ENCODE assay signal across 9 cellular contexts in genomic region chr1:215076312-215076711, GRCh38. TPM values are rescaled to one million over a fixed set of nuclear protein-coding genes. Genes with fewer than 3 reads are reported as not detected.
DNase-seq lines count a peak whose midpoint lies in the region; TF ChIP-seq lines count a peak whose summit lies in the region.
"Had no signal": no experiment of that assay in that cellular context is flagged by ENCODE, and none has a peak within 500 bp of the region (broad histone marks: within the 10 kb centered on the region; RNA-seq: fewer than 3 reads in every experiment).

No MANE protein-coding gene starts in this region.

- H3K4me2 ChIP-seq in OCI-LY1 (ENCODE audit: low read length) (no peak overlapping the region), hepatocyte (no peak overlapping the region)

- no peaks in the 10 kb centered on the region for H3K4me1 ChIP-seq in OCI-LY1 (ENCODE audit: insufficient read depth, low read length, severe bottlenecking)
- no peaks in the 10 kb centered on the region for H3K4me1 ChIP-seq in hepatocyte (ENCODE audit: insufficient read depth)
- H3K4me1 ChIP-seq in tibial artery = no peaks in the 10 kb centered on the region

- no peaks in the 10 kb centered on the region for H3K9me3 ChIP-seq in OCI-LY1 (ENCODE audit: low read length)
- no peaks in the 10 kb centered on the region for H3K9me3 ChIP-seq in hepatocyte (ENCODE audit: low read depth)
- no peaks in the 10 kb centered on the region for H3K9me3 ChIP-seq in tibial artery

- H4K20me1 ChIP-seq in OCI-LY1 (ENCODE audit: insufficient read depth, low read length) (no peaks in the 10 kb centered on the region), hepatocyte (ENCODE audit: insufficient read depth, poor library complexity, severe bottlenecking) (no peaks in the 10 kb centered on the region)

- H3K27me3 ChIP-seq in OCI-LY1 (ENCODE audit: insufficient read depth, low read length) (no peaks in the 10 kb centered on the region), hepatocyte (peaks cover 17% of the 10 kb centered on the region), tibial artery (no peaks in the 10 kb centered on the region)

- no peak overlapping the region for H3K27ac ChIP-seq in OCI-LY1 (ENCODE audit: low read depth, low read length, poor library complexity, severe bottlenecking)
- H3K27ac ChIP-seq in hepatocyte = no peak overlapping the region
- no peak overlapping the region for H3K27ac ChIP-seq in tibial artery

- peak; percentile 31 for DNase-seq in HFF-Myc (ENCODE audit: extremely low read depth, low read depth)
- peak; percentile 35 for DNase-seq in hepatocyte (ENCODE audit: low spot score)
- no peak for DNase-seq in AG08395 (ENCODE audit: low spot score)
- no peak for DNase-seq in NCI-H526 treated with DMSO at 0.1 percent for 48 hours (lab: John Stamatoyannopoulos, UW)
- no peak for DNase-seq in DMS79 (lab: John Stamatoyannopoulos, UW)
- DNase-seq in tibial artery = no peak

- no peaks in the 10 kb centered on the region for H3K9me2 ChIP-seq in OCI-LY1 (ENCODE audit: low read depth, low read length)
- H3K9me2 ChIP-seq in hepatocyte (replicated peaks; ENCODE audit: insufficient read depth) = no peaks in the 10 kb centered on the region

- H3K36me3 ChIP-seq in OCI-LY1 (ENCODE audit: insufficient read depth, low read length) (no peaks in the 10 kb centered on the region), hepatocyte (replicated peaks; ENCODE audit: insufficient read depth, low read depth) (no peaks in the 10 kb centered on the region), tibial artery (no peaks in the 10 kb centered on the region)

- H3K79me2 ChIP-seq in OCI-LY1 (ENCODE audit: insufficient read depth, low read length) = no peaks in the 10 kb centered on the region
- no peaks in the 10 kb centered on the region for H3K79me2 ChIP-seq in hepatocyte

- no peaks in the 10 kb centered on the region for H3F3A ChIP-seq in OCI-LY1 (ENCODE audit: insufficient read depth, low read length)

- intact Hi-C loops in tibial artery (cut with DNase I; ENCODE audit: low total_unique reads) = no loop called here

- peak; percentile 52; the same call in 1 of the 2 replicates for TF ChIP-seq CTCF in GM12875 (IDR thresholded peaks at IDR 0.05; ENCODE audit: borderline replicate concordance, insufficient read depth, low read depth, low read length)
- peak; percentile 54 for TF ChIP-seq CTCF in HFF-Myc (IDR thresholded peaks at IDR 0.05; ENCODE audit: low read depth, low read length, missing control alignments)
- peak; percentile 31; the same call in 1 of the 2 replicates for TF ChIP-seq CTCF in OCI-LY1 (IDR thresholded peaks at IDR 0.05; ENCODE audit: low read length)
- peak; percentile 25 for TF ChIP-seq CTCF in hepatocyte (IDR thresholded peaks at IDR 0.05; ENCODE audit: poor library complexity)
- TF ChIP-seq CTCF in tibial artery (IDR thresholded peaks at IDR 0.05) = no peak

- H3K4me3 ChIP-seq in GM12875 (ENCODE audit: low read depth, low read length) = no peak overlapping the region
- no peak overlapping the region for H3K4me3 ChIP-seq in HFF-Myc (replicated peaks; ENCODE audit: low read depth, low read length)
- H3K4me3 ChIP-seq in OCI-LY1 (ENCODE audit: low read depth, low read length, poor library complexity, severe bottlenecking) = no peak overlapping the region
- no peak overlapping the region for H3K4me3 ChIP-seq in hepatocyte
- no peak overlapping the region for H3K4me3 ChIP-seq in tibial artery

- H2AFZ ChIP-seq in OCI-LY1 (ENCODE audit: low read length) = no peak overlapping the region
- H2AFZ ChIP-seq in hepatocyte = no peak overlapping the region

- no peak overlapping the region for H3K9ac ChIP-seq in OCI-LY1 (ENCODE audit: low read length)

RNA-seq across cellular contexts. Expression of gene KCNK2, which starts 6.2 kb away (rescaled TPM):
- 4.1 and 4.7 TPM in 2 replicates for total RNA-seq in hepatocyte
- 1.8 and 2.2 TPM in 2 replicates for polyA plus RNA-seq in hepatocyte
- total RNA-seq: T-helper 1 cell treated with Interleukin-12 subunit alpha and Interleukin-12 subunit beta and Interleukin-4 antibody, amounts not matched to agents 30 ng/mL and 1 ng/mL, for 36 hours had no signal

Comparison
In these comparisons a context has a peak if more than half of its experiments do, and no peak if none do; other contexts are left out.
1. CTCF ChIP-seq: peak in GM12875 (single experiment), HFF-Myc (single experiment), OCI-LY1 (single experiment) and hepatocyte (single experiment); none in tibial artery (0 of 2).
2. DNase-seq: peak in HFF-Myc (single experiment) and hepatocyte (single experiment); none in AG08395 (single experiment), NCI-H526 treated with DMSO at 0.1 percent for 48 hours (single experiment), DMS79 (single experiment) and tibial artery (0 of 2).